ENCODE assay signal across 8 cellular contexts in genomic region chr9:105881654-105882349, GRCh38.
DNase-seq lines count a peak whose midpoint lies in the region; ATAC-seq and TF ChIP-seq lines count a peak whose summit lies in the region.

No MANE protein-coding gene starts in this region.

- peak; percentile 95 for TF ChIP-seq CTCF in OCI-LY3 (IDR thresholded peaks at IDR 0.05; ENCODE audit: low read depth, low read length)
- peak; percentile 85 for TF ChIP-seq CTCF in fibroblast of mammary gland (conservative IDR thresholded peaks at IDR 0.05; ENCODE audit: control insufficient read depth, insufficient read depth, low read depth, low read length)
- peak; percentile 48 to 78 (median 68) for TF ChIP-seq CTCF in tibial nerve (IDR thresholded peaks at IDR 0.05)

- H3K9me3 ChIP-seq in OCI-LY3 (ENCODE audit: insufficient read depth, low read length) = no peaks in the 10 kb centered on the region
- no peaks in the 10 kb centered on the region for H3K9me3 ChIP-seq in tibial nerve

- WGBS in tibial nerve, 2 donors = 29 to 32% methylated on average over 10 of the region's 10 CpGs

- no peak overlapping the region for H2AFZ ChIP-seq in OCI-LY3 (ENCODE audit: low read depth, low read length)

- H3K4me2 ChIP-seq in OCI-LY3 (ENCODE audit: low read length) = peak overlapping the region; percentile 63

- no peak for TF ChIP-seq EP300 in tibial nerve (IDR thresholded peaks at IDR 0.05)

- H3K27me3 ChIP-seq in OCI-LY3 (ENCODE audit: low read depth, low read length) (peaks cover 11% of the 10 kb centered on the region; the same call in 1 of the 2 replicates), tibial nerve (no peaks in the 10 kb centered on the region)

- H3K27ac ChIP-seq in OCI-LY3 (ENCODE audit: low read length) = no peak overlapping the region
- H3K27ac ChIP-seq in tibial nerve = no peak overlapping the region

- no peak for TF ChIP-seq POLR2A in tibial nerve (IDR thresholded peaks at IDR 0.05)

- no peaks in the 10 kb centered on the region for H3K79me2 ChIP-seq in OCI-LY3 (ENCODE audit: low read length)

- H3K4me3 ChIP-seq in OCI-LY3 (ENCODE audit: low read length) = peak overlapping the region; percentile 45
- H3K4me3 ChIP-seq in fibroblast of mammary gland (ENCODE audit: control insufficient read depth, low read depth, low read length) = no peak overlapping the region
- no peak overlapping the region for H3K4me3 ChIP-seq in tibial nerve

- H3K4me1 ChIP-seq in OCI-LY3 (ENCODE audit: low read length) (peaks cover 59% of the 10 kb centered on the region), tibial nerve (peaks cover 0 to 5% (median 0%) of the 10 kb centered on the region in 4 donors)

- H3K36me3 ChIP-seq in OCI-LY3 (replicated peaks; ENCODE audit: low read depth, low read length) (no peaks in the 10 kb centered on the region), tibial nerve (no peaks in the 10 kb centered on the region)

- peak; percentile 67 for ATAC-seq in GM19372 (IDR thresholded peaks at IDR 0.05; ENCODE audit: low read depth, unreplicated experiment)

- H3K9ac ChIP-seq in OCI-LY3 (ENCODE audit: low read length) = no peak overlapping the region

- H4K20me1 ChIP-seq in OCI-LY3 (ENCODE audit: insufficient read depth, low read length) = no peaks in the 10 kb centered on the region

- peak; percentile 25 for DNase-seq in CMK (ENCODE audit: low read depth)
- peak; percentile 74 for DNase-seq in HT-29 (ENCODE audit: low spot score)
- DNase-seq in activated T-cell treated with anti-CD3 and anti-CD28 coated beads for 48 hours (ENCODE audit: low read depth) = peak; percentile 46
- DNase-seq in fibroblast of mammary gland (ENCODE audit: low read depth) = peak; percentile 54
- DNase-seq in nucleus accumbens (lab: John Stamatoyannopoulos, UW) = peak in 46 of 56 donors; percentile 9 to 86 (median 44)
- peak; percentile 53 to 73 for DNase-seq in tibial nerve (ENCODE audit: low spot score in 2 of 2)
